13 cellular contexts compared by ENCODE assay signal in genomic region chr6:42423244-42423643, GRCh38. TPM values are rescaled to one million over a fixed set of nuclear protein-coding genes. Genes with fewer than 3 reads are reported as not detected.
DNase-seq lines count a peak whose midpoint lies in the region; ATAC-seq lines count a peak whose summit lies in the region.
"Had no signal": no experiment of that assay in that cellular context is flagged by ENCODE, and none has a peak within 500 bp of the region (broad histone marks: within the 10 kb centered on the region; RNA-seq: fewer than 3 reads in every experiment).

No MANE protein-coding gene starts in this region.

- 93 to 94% methylated on average over 8 of the region's 8 CpGs for WGBS in aorta, 2 donors

- no peaks in the 10 kb centered on the region for H3K9me3 ChIP-seq in aorta (ENCODE audit: control insufficient read depth, low read length)
- H3K9me3 ChIP-seq: upper lobe of right lung had no signal

- H3K27me3 ChIP-seq in aorta (ENCODE audit: control insufficient read depth in 1 of 2, insufficient read depth in 2 of 2, low read length in 1 of 2): no peaks in the 10 kb centered on the region
- H3K27me3 ChIP-seq: upper lobe of right lung had no signal

- no peak overlapping the region for H3K27ac ChIP-seq in aorta (ENCODE audit: low read depth in 1 of 2, low read length in 2 of 2)
- H3K27ac ChIP-seq: upper lobe of right lung had no signal

- H3K4me3 Mint-ChIP-seq in activated naive CD4-positive, alpha-beta T cell treated with anti-CD3 and anti-CD28 coated beads, Interleukin-2, amount 10 ng/mL, durations not matched to agents 7 days and 5 days: peak overlapping the region; percentile 26
- H3K4me3 Mint-ChIP-seq in stimulated activated effector memory CD8-positive, alpha-beta T cell treated with anti-CD3 and anti-CD28 coated beads, Interleukin-12 subunit alpha, Interleukin-12 subunit beta, amount 100 ng/mL, for 72 hours: peak overlapping the region; percentile 44
- H3K4me3 Mint-ChIP-seq: dendritic cell treated with granulocyte-macrophage colony-stimulating factor and Interleukin-4, amounts not matched to agents 40 ng/mL and 50 ng/mL, for 4 days had no signal

- H3K27me3 Mint-ChIP-seq in activated naive CD4-positive, alpha-beta T cell treated with anti-CD3 and anti-CD28 coated beads, Interleukin-2, amount 10 ng/mL, durations not matched to agents 7 days and 5 days: no peaks in the 10 kb centered on the region
- H3K27me3 Mint-ChIP-seq: dendritic cell treated with granulocyte-macrophage colony-stimulating factor and Interleukin-4, amounts not matched to agents 40 ng/mL and 50 ng/mL, for 4 days had no signal

- no peaks in the 10 kb centered on the region for H3K36me3 ChIP-seq in aorta (ENCODE audit: control insufficient read depth in 1 of 2, insufficient read depth in 2 of 2, low read length in 1 of 2)
- H3K36me3 ChIP-seq: upper lobe of right lung had no signal

- H3K27ac Mint-ChIP-seq in activated naive CD4-positive, alpha-beta T cell treated with anti-CD3 and anti-CD28 coated beads, Interleukin-2, amount 10 ng/mL, durations not matched to agents 7 days and 5 days: peak overlapping the region; percentile 81
- peak overlapping the region; percentile 35 for H3K27ac Mint-ChIP-seq in stimulated activated effector memory CD8-positive, alpha-beta T cell treated with anti-CD3 and anti-CD28 coated beads, Interleukin-12 subunit alpha, Interleukin-12 subunit beta, amount 100 ng/mL, for 72 hours

- peaks cover 5% of the 10 kb centered on the region for H3K36me3 Mint-ChIP-seq in activated naive CD4-positive, alpha-beta T cell treated with anti-CD3 and anti-CD28 coated beads, Interleukin-2, amount 10 ng/mL, durations not matched to agents 7 days and 5 days
- peaks cover 10% of the 10 kb centered on the region for H3K36me3 Mint-ChIP-seq in stimulated activated effector memory CD8-positive, alpha-beta T cell treated with anti-CD3 and anti-CD28 coated beads, Interleukin-12 subunit alpha, Interleukin-12 subunit beta, amount 100 ng/mL, for 72 hours

- H3K4me3 ChIP-seq in aorta (ENCODE audit: low read length in 2 of 2): no peak overlapping the region
- H3K4me3 ChIP-seq: K562, upper lobe of right lung had no signal

- H3K4me1 ChIP-seq in aorta (ENCODE audit: control insufficient read depth in 1 of 2, insufficient read depth in 2 of 2, low read length in 2 of 2): no peaks in the 10 kb centered on the region

- intact Hi-C loops in aorta (cut with DNase I): no loop called here

- DNase-seq in activated CD8-positive, alpha-beta memory T cell treated with anti-CD3 and anti-CD28 coated beads for 24 hours: peak; percentile 71
- DNase-seq in activated CD8-positive, alpha-beta memory T cell treated with anti-CD3 and anti-CD28 coated beads, Interleukin-2, amount 50 U/mL, for 4 hours: no peak
- peak; percentile 50 for DNase-seq in activated naive CD4-positive, alpha-beta T cell treated with anti-CD3 and anti-CD28 coated beads, Interleukin-2, amount 10 ng/mL, durations not matched to agents 7 days and 5 days
- DNase-seq in stimulated activated effector memory CD8-positive, alpha-beta T cell treated with anti-CD3 and anti-CD28 coated beads, Interleukin-12 subunit alpha, Interleukin-12 subunit beta, amount 100 ng/mL, for 72 hours (ENCODE audit: low spot score in 2 of 2): no peak
- DNase-seq in aorta (no peak), COR-L47 (lab: John Stamatoyannopoulos, UW) (no peak), NCI-H82 (lab: John Stamatoyannopoulos, UW) (no peak)
- DNase-seq: DND-41, NCI-H1930, upper lobe of right lung had no signal

- H3K4me1 Mint-ChIP-seq in activated naive CD4-positive, alpha-beta T cell treated with anti-CD3 and anti-CD28 coated beads, Interleukin-2, amount 10 ng/mL, durations not matched to agents 7 days and 5 days: peaks cover 55% of the 10 kb centered on the region
- peaks cover 71% of the 10 kb centered on the region for H3K4me1 Mint-ChIP-seq in stimulated activated effector memory CD8-positive, alpha-beta T cell treated with anti-CD3 and anti-CD28 coated beads, Interleukin-12 subunit alpha, Interleukin-12 subunit beta, amount 100 ng/mL, for 72 hours

- ATAC-seq in HG03432 (IDR thresholded peaks at IDR 0.05; ENCODE audit: unreplicated experiment) (peak; percentile 59), aorta (ENCODE audit: low FRiP score) (no peak)
- ATAC-seq in stimulated activated effector memory CD8-positive, alpha-beta T cell treated with anti-CD3 and anti-CD28 coated beads, Interleukin-12 subunit alpha, Interleukin-12 subunit beta, amount 100 ng/mL, for 72 hours: peak; percentile 83
- ATAC-seq: K562, upper lobe of right lung had no signal

- no peaks in the 10 kb centered on the region for H3K9me3 Mint-ChIP-seq in activated naive CD4-positive, alpha-beta T cell treated with anti-CD3 and anti-CD28 coated beads, Interleukin-2, amount 10 ng/mL, durations not matched to agents 7 days and 5 days
- no peaks in the 10 kb centered on the region for H3K9me3 Mint-ChIP-seq in stimulated activated effector memory CD8-positive, alpha-beta T cell treated with anti-CD3 and anti-CD28 coated beads, Interleukin-12 subunit alpha, Interleukin-12 subunit beta, amount 100 ng/mL, for 72 hours
- H3K9me3 Mint-ChIP-seq: dendritic cell treated with granulocyte-macrophage colony-stimulating factor and Interleukin-4, amounts not matched to agents 40 ng/mL and 50 ng/mL, for 4 days had no signal

- CTCF ChIA-PET in activated naive CD4-positive, alpha-beta T cell treated with anti-CD3 and anti-CD28 coated beads, Interleukin-2, amount 10 ng/mL, durations not matched to agents 7 days and 5 days (lab: Charles Lee): interaction anchor here (1.3 to 2.4 kb wide), 2 partner anchors 9 to 19 kb away, joined by 3 to 7 read pairs; no protein-coding TSS in a partner anchor

RNA-seq across cellular contexts. Expression of gene TRERF1, which starts 28.5 kb away (rescaled TPM):
- total RNA-seq in aorta: 1 to 10 TPM; 2.7 to 9.5 TPM
- polyA plus RNA-seq in aorta: 1 to 10 TPM in 1 of 2 donors, under 1 TPM in 1; 0.50 to 1.7 TPM

Comparison
In these comparisons a context has a peak if more than half of its experiments do, and no peak if none do; other contexts are left out.
1. DNase-seq: peak in activated CD8-positive, alpha-beta memory T cell treated with anti-CD3 and anti-CD28 coated beads for 24 hours (single experiment) and activated naive CD4-positive, alpha-beta T cell treated with anti-CD3 and anti-CD28 coated beads, Interleukin-2, amount 10 ng/mL, durations not matched to agents 7 days and 5 days (single experiment); none in activated CD8-positive, alpha-beta memory T cell treated with anti-CD3 and anti-CD28 coated beads, Interleukin-2, amount 50 U/mL, for 4 hours (single experiment), stimulated activated effector memory CD8-positive, alpha-beta T cell treated with anti-CD3 and anti-CD28 coated beads, Interleukin-12 subunit alpha, Interleukin-12 subunit beta, amount 100 ng/mL, for 72 hours (0 of 2), aorta (0 of 2), COR-L47 (single experiment) and NCI-H82 (single experiment).